In genomic region chr21:28943631-28944030, GRCh38 we compare ENCODE assay signal across 17 cellular contexts. TPM values are rescaled to one million over a fixed set of nuclear protein-coding genes. Genes with fewer than 3 reads are reported as not detected.
DNase-seq lines count a peak whose midpoint lies in the region; ATAC-seq and TF ChIP-seq lines count a peak whose summit lies in the region.
"Had no signal": no experiment of that assay in that cellular context is flagged by ENCODE, and none has a peak within 500 bp of the region (broad histone marks: within the 10 kb centered on the region; RNA-seq: fewer than 3 reads in every experiment).

No MANE protein-coding gene starts in this region.

- peak overlapping the region; percentile 28 for H3K27ac Mint-ChIP-seq in activated CD4-positive, alpha-beta memory T cell treated with anti-CD3 and anti-CD28 coated beads for 36 hours

- POLR2A ChIA-PET in activated CD4-positive, alpha-beta memory T cell treated with anti-CD3 and anti-CD28 coated beads for 36 hours (lab: Charles Lee), result no interaction called here

- no peak overlapping the region for H3K4me3 Mint-ChIP-seq in activated CD4-positive, alpha-beta memory T cell treated with anti-CD3 and anti-CD28 coated beads for 36 hours

- intact Hi-C loops in activated CD4-positive, alpha-beta memory T cell treated with anti-CD3 and anti-CD28 coated beads for 36 hours (cut with micrococcal nuclease), result loop anchor here (5.0 kb wide), 1 partner anchor 176 kb away; no protein-coding TSS in a partner anchor

- H3K9me3 Mint-ChIP-seq in activated CD4-positive, alpha-beta memory T cell treated with anti-CD3 and anti-CD28 coated beads for 36 hours, result no peaks in the 10 kb centered on the region

- CTCF ChIA-PET in activated CD4-positive, alpha-beta memory T cell treated with anti-CD3 and anti-CD28 coated beads for 36 hours (lab: Charles Lee), result interaction anchor here (1.5 kb wide), 1 partner anchor 198 kb away, joined by 10 read pairs; no protein-coding TSS in a partner anchor

- no peak for TF ChIP-seq CTCF in fibroblast of mammary gland (conservative IDR thresholded peaks at IDR 0.05; ENCODE audit: control insufficient read depth, insufficient read depth, low read depth, low read length)

- no peak for ATAC-seq in GM21717 (IDR thresholded peaks at IDR 0.05; ENCODE audit: unreplicated experiment)
- ATAC-seq: gastroesophageal sphincter, pancreas had no signal

- no peak overlapping the region for H3K4me3 ChIP-seq in fibroblast of mammary gland (ENCODE audit: control insufficient read depth, low read depth, low read length)
- H3K4me3 ChIP-seq: gastroesophageal sphincter, pancreas, skin epidermis, suprapubic skin had no signal

- peaks cover 7% of the 10 kb centered on the region for H3K4me1 Mint-ChIP-seq in activated CD4-positive, alpha-beta memory T cell treated with anti-CD3 and anti-CD28 coated beads for 36 hours (ENCODE audit: low read depth)

- no peaks in the 10 kb centered on the region for H3K27me3 Mint-ChIP-seq in activated CD4-positive, alpha-beta memory T cell treated with anti-CD3 and anti-CD28 coated beads for 36 hours

- DNase-seq in HCEC 1CT (peak; percentile 45), fibroblast of mammary gland (ENCODE audit: low read depth) (peak; percentile 73), renal cortical epithelial cell (ENCODE audit: low read depth) (peak; percentile 78), NCI-H774 (lab: John Stamatoyannopoulos, UW) (no peak), RKO (ENCODE audit: low spot score) (no peak)
- DNase-seq in activated CD4-positive, alpha-beta memory T cell treated with anti-CD3 and anti-CD28 coated beads for 36 hours, result no peak
- DNase-seq: activated CD4-positive, alpha-beta T cell treated with anti-CD3 and anti-CD28 coated beads for 48 hours; activated T-cell treated with anti-CD3 and anti-CD28 coated beads, Interleukin-2, amount 50 U/mL, for 48 hours; NCI-H526; pancreas; stimulated activated CD4-positive, alpha-beta T cell treated with anti-CD3 and anti-CD28 coated beads, Interleukin-4, amount 100 ng/mL, for 4 hours; stimulated activated CD8-positive, alpha-beta memory T cell treated with anti-CD3 and anti-CD28 coated beads, Interleukin-4, amount 100 ng/mL, for 48 hours; T-helper 9 cell had no signal

- peaks cover 28% of the 10 kb centered on the region for H3K36me3 Mint-ChIP-seq in activated CD4-positive, alpha-beta memory T cell treated with anti-CD3 and anti-CD28 coated beads for 36 hours

RNA-seq across cellular contexts. Expression of gene LTN1, which starts 49.0 kb away (rescaled TPM):
- 10 to 100 TPM; 26.7 to 29.1 TPM for total RNA-seq in activated CD4-positive, alpha-beta memory T cell treated with anti-CD3 and anti-CD28 coated beads for 36 hours
- 39.2 and 44.5 TPM in 2 replicates for total RNA-seq in renal cortical epithelial cell

Comparison
In these comparisons a context has a peak if more than half of its experiments do, and no peak if none do; other contexts are left out.
1. DNase-seq: peak in HCEC 1CT (single experiment), fibroblast of mammary gland (single experiment) and renal cortical epithelial cell (single experiment); none in activated CD4-positive, alpha-beta memory T cell treated with anti-CD3 and anti-CD28 coated beads for 36 hours (single experiment), NCI-H774 (single experiment) and RKO (single experiment).